Comparison of ENCODE assay signal across 1 cellular context in genomic region chr11:65870307-65870658, GRCh38.
TF ChIP-seq lines count a peak whose summit lies in the region.

No MANE protein-coding gene starts in this region.

TF ChIP-seq in A549, 52 proteins besides CTCF, POLR2A, EP300 and RAD21 (continued from another document):
- no peak for TF ChIP-seq REST (IDR thresholded peaks at IDR 0.05)
- TF ChIP-seq ZSCAN20 (CRISPR knock-in tag; IDR thresholded peaks at IDR 0.05) = no peak
- TF ChIP-seq KDM1A (IDR thresholded peaks at IDR 0.05; ENCODE audit: low read depth) = no peak
- TF ChIP-seq ATOH8 (CRISPR knock-in tag; IDR thresholded peaks at IDR 0.05; ENCODE audit: low read depth) = no peak
- TF ChIP-seq BCL3 (IDR thresholded peaks at IDR 0.05) = no peak
